ENCODE assay signal across 7 cellular contexts in genomic region chr5:59959330-59959729, GRCh38.
"Had no signal": no experiment of that assay in that cellular context is flagged by ENCODE, and none has a peak within 500 bp of the region (broad histone marks: within the 10 kb centered on the region; RNA-seq: fewer than 3 reads in every experiment).

No MANE protein-coding gene starts in this region.

- FAIRE-seq: G401.6, GM12891, GM12892, GM18507, GM19239 had no signal

- DNase-seq: GDM1, GF-D8 had no signal
